In genomic region chr11:109934151-109934550, GRCh38 we compare ENCODE assay signal across 22 cellular contexts.
"Had no signal": no experiment of that assay in that cellular context is flagged by ENCODE, and none has a peak within 500 bp of the region (broad histone marks: within the 10 kb centered on the region; RNA-seq: fewer than 3 reads in every experiment).

No MANE protein-coding gene starts in this region.

- ATAC-seq: activated CD4-positive, alpha-beta T cell treated with anti-CD3 and anti-CD28 coated beads for 36 hours; activated naive CD4-positive, alpha-beta T cell treated with anti-CD3 and anti-CD28 coated beads, Interleukin-2, amount 50 U/mL, for 72 hours; activated T-cell treated with anti-CD3 and anti-CD28 coated beads, Interleukin-2, amount 50 U/mL, for 72 hours; esophagus mucosa had no signal

- DNase-seq: activated CD4-positive, alpha-beta memory T cell treated with anti-CD3 and anti-CD28 coated beads, Interleukin-2, amount 10 ng/mL, durations not matched to agents 7 days and 5 days; activated CD4-positive, alpha-beta T cell treated with anti-CD3 and anti-CD28 coated beads for 36 hours; activated CD4-positive, alpha-beta T cell treated with anti-CD3 and anti-CD28 coated beads, Interleukin-2, amount 10 ng/mL, durations not matched to agents 7 days and 5 days; activated CD4-positive, alpha-beta T cell treated with anti-CD3 and anti-CD28 coated beads, Interleukin-2, amount 50 U/mL, for 4 hours; activated CD4-positive, CD25-positive, alpha-beta regulatory T cell; activated CD4-positive, CD25-positive, alpha-beta regulatory T cell treated with anti-CD3 and anti-CD28 coated beads, Interleukin-2, amount 50 U/mL, for 72 hours; activated CD8-positive, alpha-beta memory T cell treated with anti-CD3 and anti-CD28 coated beads, Interleukin-2, amount 50 U/mL, for 48 hours; activated gamma-delta T cell; activated naive CD4-positive, alpha-beta T cell; activated naive CD4-positive, alpha-beta T cell treated with anti-CD3 and anti-CD28 coated beads, Interleukin-2, amount 10 ng/mL, durations not matched to agents 7 days and 5 days; activated naive CD8-positive, alpha-beta T cell treated with anti-CD3 and anti-CD28 coated beads, Interleukin-2, amount 10 ng/mL, durations not matched to agents 7 days and 5 days; activated T-cell treated with anti-CD3 and anti-CD28 coated beads for 4 hours; activated T-cell treated with anti-CD3 and anti-CD28 coated beads, Interleukin-2, amount 50 U/mL, for 24 hours; activated T-cell treated with anti-CD3 and anti-CD28 coated beads, Interleukin-2, amount 50 U/mL, for 72 hours; dorsolateral prefrontal cortex; effector memory CD4-positive, alpha-beta T cell; endodermal cell; foreskin fibroblast; head of caudate nucleus; T-helper 2 cell had no signal
